ENCODE assay signal across 1 cellular context in the genomic region with DNA sequence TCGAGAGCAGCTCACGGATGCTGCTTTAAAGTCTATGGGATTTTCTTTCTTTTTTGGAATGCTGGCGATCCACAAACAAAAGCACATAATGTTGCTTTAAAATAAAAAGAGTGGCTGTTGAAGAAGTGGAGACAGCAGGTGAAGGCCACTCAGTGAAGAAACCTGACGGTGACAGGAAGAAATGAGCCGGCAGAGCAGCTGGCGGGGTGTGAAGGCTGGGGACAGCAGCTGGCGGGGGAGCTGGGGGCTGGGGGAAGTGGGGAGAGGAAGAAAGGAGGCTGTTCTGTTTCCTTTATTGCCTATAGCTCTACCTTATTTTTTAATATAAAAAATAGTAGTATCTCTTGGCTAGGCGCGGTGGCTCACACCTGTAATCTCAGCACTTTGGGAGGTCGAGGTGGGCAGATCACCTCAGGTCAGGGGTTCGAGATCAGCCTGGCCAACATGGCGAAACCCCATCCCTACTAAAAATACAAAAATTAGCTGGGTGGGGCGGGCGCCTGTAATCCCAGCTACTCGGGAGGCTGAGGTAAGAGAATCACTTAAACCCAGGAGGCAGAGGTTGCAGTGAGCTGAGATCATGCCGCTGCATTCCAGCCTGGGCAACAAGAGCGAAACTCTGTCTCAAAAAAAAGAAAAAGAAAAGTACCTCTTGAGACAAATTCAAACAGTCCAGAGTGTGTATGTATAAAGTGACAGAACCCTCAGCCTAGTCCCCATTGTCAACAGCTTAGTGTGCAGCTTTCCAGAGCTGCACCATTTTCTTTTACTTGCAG.
TF ChIP-seq lines count a peak whose summit lies in the region.

No MANE protein-coding gene starts in this region.

TF ChIP-seq in K562, 482 proteins besides CTCF, POLR2A, EP300 and RAD21 (continued from another document):
- TF ChIP-seq ZNF583 (CRISPR knock-in tag; IDR thresholded peaks at IDR 0.05) = no peak
- no peak for TF ChIP-seq ZNF23 (CRISPR knock-in tag; IDR thresholded peaks at IDR 0.05)
